8 cellular contexts compared by ENCODE assay signal in the genomic region with DNA sequence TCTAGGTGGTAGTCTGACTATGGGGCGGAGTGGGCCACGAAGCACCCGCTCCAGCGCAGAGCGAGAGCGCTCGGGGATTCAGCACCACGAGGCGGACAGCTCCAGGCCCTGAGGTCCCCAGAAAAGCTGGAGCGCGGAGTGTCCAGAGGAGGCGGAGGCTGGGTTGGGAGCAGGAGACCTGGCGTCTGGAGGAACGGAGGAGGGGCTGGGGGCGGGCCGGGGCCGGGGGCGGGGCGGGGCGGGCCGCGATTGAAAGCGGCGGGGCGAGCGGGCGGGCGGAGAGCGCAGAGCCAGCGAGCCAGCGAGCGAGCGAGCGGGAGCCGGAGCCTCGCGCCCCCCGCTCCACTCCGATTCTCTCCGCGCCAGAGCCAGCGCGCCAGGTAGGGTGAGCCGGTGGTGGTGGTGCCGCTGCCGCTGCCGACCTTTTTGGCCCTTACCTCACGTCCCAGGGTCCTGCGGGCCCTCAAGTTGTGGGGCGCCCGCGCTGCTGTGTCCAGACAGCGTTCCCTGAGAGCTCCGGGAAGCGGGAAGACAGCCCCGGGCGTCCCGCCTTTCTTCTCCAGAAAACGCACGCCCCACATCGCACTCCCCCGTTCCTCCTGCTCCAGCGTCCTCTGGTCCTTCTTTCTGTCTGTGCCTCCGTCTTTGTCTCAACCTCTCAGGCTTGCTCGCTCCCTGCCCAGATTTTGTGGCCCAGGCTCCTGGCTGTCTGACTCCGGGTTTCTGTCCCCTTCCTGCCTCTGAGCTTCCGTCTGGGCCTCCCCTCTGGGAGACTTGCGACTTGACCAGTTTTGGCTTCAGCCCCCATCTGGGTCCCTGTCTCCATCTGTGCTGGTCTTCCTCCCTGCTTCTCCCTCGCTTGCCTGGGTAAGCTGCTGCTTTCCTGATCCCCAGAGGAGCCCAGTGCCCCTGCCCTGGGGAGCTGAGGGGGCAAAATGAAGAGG. TPM values are rescaled to one million over a fixed set of nuclear protein-coding genes. Genes with fewer than 3 reads are reported as not detected.
A peak's percentile ranks its signal among the peaks of the same experiment; 100 is the strongest.
DNase-seq lines count a peak whose midpoint lies in the region; ATAC-seq lines count a peak whose summit lies in the region.

A gene (plus strand): TSS at position 281 of the 944 bp plus-strand sequence. CDS start 1,916 bp downstream, outside the sequence.

- H4K12ac ChIP-seq in trophoblast cell (ENCODE audit: low read depth, low read length), result no peak within 1 kb of the TSS

- peak within 1 kb of the TSS; percentile 50 for H2AFZ ChIP-seq in trophoblast cell (ENCODE audit: insufficient read depth, low read length, poor library complexity)

- H3K4me1 ChIP-seq in trophoblast cell (ENCODE audit: control insufficient read depth in 1 of 2, insufficient read depth in 2 of 2, low read length in 2 of 2), result no peaks in the 10 kb centered on the region

- peak within 1 kb of the TSS; percentile 79 for H3K4me2 ChIP-seq in trophoblast cell (ENCODE audit: low read length)

- no peak within 1 kb of the TSS for H3K27ac ChIP-seq in trophoblast cell (ENCODE audit: low read depth, low read length)

- no peak within 1 kb of the TSS for H3K23ac ChIP-seq in trophoblast cell (ENCODE audit: low read length)

- ATAC-seq in left ventricle myocardium superior (peak; percentile 94), GM21423 (IDR thresholded peaks at IDR 0.05; ENCODE audit: unreplicated experiment) (no peak), GM18519 (IDR thresholded peaks at IDR 0.05; ENCODE audit: low FRiP score, unreplicated experiment) (no peak), HG02571 (IDR thresholded peaks at IDR 0.05; ENCODE audit: unreplicated experiment) (no peak)

- no peaks in the 10 kb centered on the region for H3K79me2 ChIP-seq in trophoblast cell (ENCODE audit: control insufficient read depth, insufficient read depth, low read length, poor library complexity)

- H2BK12ac ChIP-seq in trophoblast cell (ENCODE audit: low read length), result no peak within 1 kb of the TSS

- H3K4ac ChIP-seq in trophoblast cell (ENCODE audit: low read depth, low read length), result no peak within 1 kb of the TSS

- DNase-seq in DMS79 treated with DMSO at 0.1 percent for 48 hours (lab: John Stamatoyannopoulos, UW) (peak; percentile 44), NCI-H2171 (lab: John Stamatoyannopoulos, UW) (peak; percentile 47), anterior cingulate cortex (lab: John Stamatoyannopoulos, UW) (peak in 36 of 58 donors; percentile 16 to 74 (median 42)), left ventricle myocardium superior (peak; percentile 86), trophoblast cell (peak; percentile 57 to 80)

- no peak within 1 kb of the TSS for H3K18ac ChIP-seq in trophoblast cell (ENCODE audit: low read length)

- H3K9me3 ChIP-seq in trophoblast cell (ENCODE audit: insufficient read depth, low read depth, low read length), result peaks cover 6% of the 10 kb centered on the region

- H3K4me3 ChIP-seq in trophoblast cell (ENCODE audit: low read depth, low read length), result peak within 1 kb of the TSS; percentile 51

- H3K36me3 ChIP-seq in trophoblast cell (ENCODE audit: control insufficient read depth in 1 of 2, insufficient read depth in 2 of 2, low read length in 2 of 2), result peaks cover 2 to 7% of the 10 kb centered on the region in 2 experiments

- H2BK5ac ChIP-seq in trophoblast cell (ENCODE audit: low read depth, low read length, poor library complexity), result no peak within 1 kb of the TSS

- intact Hi-C loops in left ventricle myocardium superior (cut with micrococcal nuclease), result no loop called here

- no peak within 1 kb of the TSS for H2AK5ac ChIP-seq in trophoblast cell (ENCODE audit: low read length)

- H2BK120ac ChIP-seq in trophoblast cell (ENCODE audit: insufficient read depth, low read length, poor library complexity), result no peak within 1 kb of the TSS

- H4K91ac ChIP-seq in trophoblast cell (ENCODE audit: low read depth, low read length), result no peak within 1 kb of the TSS

- H3K14ac ChIP-seq in trophoblast cell (ENCODE audit: low read length), result no peak within 1 kb of the TSS

- no peak within 1 kb of the TSS for H4K8ac ChIP-seq in trophoblast cell (ENCODE audit: low read depth, low read length)

- H3K27me3 ChIP-seq in trophoblast cell (ENCODE audit: insufficient read depth, low read length), result peaks cover 13% of the 10 kb centered on the region

- no CpG with 5 or more reads among the region's 69 CpGs for WGBS in trophoblast cell (ENCODE audit: extremely low coverage, insufficient coverage, insufficient read length)

- no peaks in the 10 kb centered on the region for H3K79me1 ChIP-seq in trophoblast cell (ENCODE audit: low read length)

- H3K9ac ChIP-seq in trophoblast cell (ENCODE audit: low read length), result no peak within 1 kb of the TSS

RNA-seq across cellular contexts. Expression of the gene that starts here (rescaled TPM):
- 0.07 TPM for total RNA-seq in left ventricle myocardium superior
- polyA plus RNA-seq in trophoblast cell (2013), result 0.11 and 0.16 TPM in 2 replicates

Comparison
In these comparisons a context has a peak if more than half of its experiments do, and no peak if none do; other contexts are left out.
1. Peak in DNase-seq and ATAC-seq in left ventricle myocardium superior; RNA of the gene not detected or under 1 TPM.